ENCODE assay signal across 24 cellular contexts in the genomic region with DNA sequence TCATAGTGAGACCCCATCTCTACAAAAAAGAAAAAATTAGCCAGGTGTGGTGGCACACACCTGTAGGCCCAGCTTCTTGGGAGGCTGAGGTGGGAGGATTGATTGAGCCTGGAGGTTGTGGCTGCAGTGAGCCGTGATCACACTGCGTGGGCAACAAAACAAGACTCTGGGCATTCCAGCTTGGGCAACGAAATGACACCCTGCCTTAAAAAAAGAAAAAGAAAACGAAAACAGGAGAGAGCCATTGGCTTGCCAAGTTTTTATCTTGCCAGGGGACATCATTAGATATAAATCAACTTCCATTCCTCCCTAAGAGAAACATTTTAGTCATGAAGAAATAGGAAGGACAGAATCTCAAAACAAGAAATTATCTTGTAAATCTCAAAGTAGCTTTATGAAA.
"Had no signal": no experiment of that assay in that cellular context is flagged by ENCODE, and none has a peak within 500 bp of the region (broad histone marks: within the 10 kb centered on the region; RNA-seq: fewer than 3 reads in every experiment).

No MANE protein-coding gene starts in this region.

- H3K27ac Mint-ChIP-seq: activated CD8-positive, alpha-beta T cell treated with anti-CD3 and anti-CD28 coated beads, Interleukin-2, amount 10 ng/mL, durations not matched to agents 7 days and 5 days; activated T-helper 17 cell treated with anti-CD3 and anti-CD28 coated beads, Interleukin-2, amount 50 U/mL, for 72 hours; mesothelial cell of epicardium; nephron progenitor cell; stimulated activated naive B cell treated with anti-CD40 and anti-IgM and Interleukin-4, amounts not matched to agents 10 μg/mL and 1 μg/mL and 100 μg/mL, for 72 hours had no signal

- H3K27me3 Mint-ChIP-seq: activated T-helper 17 cell treated with anti-CD3 and anti-CD28 coated beads, Interleukin-2, amount 50 U/mL, for 72 hours; naive B cell; stimulated activated naive B cell treated with anti-CD40 and anti-IgM and Interleukin-4, amounts not matched to agents 10 μg/mL and 1 μg/mL and 100 μg/mL, for 72 hours had no signal

- ATAC-seq: activated CD8-positive, alpha-beta memory T cell treated with anti-CD3 and anti-CD28 coated beads, Interleukin-2, amount 10 ng/mL, durations not matched to agents 7 days and 5 days; activated CD8-positive, alpha-beta T cell treated with anti-CD3 and anti-CD28 coated beads, Interleukin-2, amount 10 ng/mL, durations not matched to agents 7 days and 5 days; activated T-helper 17 cell treated with anti-CD3 and anti-CD28 coated beads, Interleukin-2, amount 50 U/mL, for 72 hours; body of pancreas; heart right ventricle; psoas muscle; stimulated activated naive B cell treated with anti-CD40 and anti-IgM and Interleukin-4, amounts not matched to agents 10 μg/mL and 1 μg/mL and 100 μg/mL, for 72 hours; upper lobe of right lung had no signal

- H3K9me3 Mint-ChIP-seq: activated T-helper 17 cell treated with anti-CD3 and anti-CD28 coated beads, Interleukin-2, amount 50 U/mL, for 72 hours had no signal

- H3K4me3 Mint-ChIP-seq: activated CD8-positive, alpha-beta memory T cell treated with anti-CD3 and anti-CD28 coated beads, Interleukin-2, amount 10 ng/mL, durations not matched to agents 7 days and 5 days; activated CD8-positive, alpha-beta T cell treated with anti-CD3 and anti-CD28 coated beads, Interleukin-2, amount 10 ng/mL, durations not matched to agents 7 days and 5 days; mesothelial cell of epicardium; naive B cell; nephron progenitor cell; stimulated activated naive B cell treated with anti-CD40 and anti-IgM and Interleukin-4, amounts not matched to agents 10 μg/mL and 1 μg/mL and 100 μg/mL, for 72 hours had no signal

- H3K4me3 ChIP-seq: body of pancreas, esophagus muscularis mucosa, heart right ventricle, psoas muscle, smooth muscle cell, stomach, thyroid gland, upper lobe of right lung had no signal

- DNase-seq: activated CD4-positive, CD25-positive, alpha-beta regulatory T cell; activated CD8-positive, alpha-beta memory T cell treated with anti-CD3 and anti-CD28 coated beads, Interleukin-2, amount 10 ng/mL, durations not matched to agents 7 days and 5 days; activated CD8-positive, alpha-beta T cell treated with anti-CD3 and anti-CD28 coated beads, Interleukin-2, amount 10 ng/mL, durations not matched to agents 7 days and 5 days; activated naive CD4-positive, alpha-beta T cell treated with Interleukin-2 at 50 U/mL for 16 hours; aorta; body of pancreas; dermis blood vessel endothelial cell; effector CD4-positive, alpha-beta T cell; foreskin melanocyte; heart right ventricle; naive B cell; nephron progenitor cell; psoas muscle; SK-N-SH; stimulated activated CD4-positive, alpha-beta T cell treated with anti-CD3 and anti-CD28 coated beads, Interleukin-1b, Interleukin-23, amount 100 ng/mL, for 48 hours; stimulated activated CD8-positive, alpha-beta memory T cell treated with anti-CD3 and anti-CD28 coated beads, Interleukin-4, amount 100 ng/mL, for 48 hours; stimulated activated naive B cell treated with anti-CD40 and anti-IgM and Interleukin-4, amounts not matched to agents 10 μg/mL and 1 μg/mL and 100 μg/mL, for 72 hours; stomach; thyroid gland; upper lobe of right lung had no signal

- H3K36me3 Mint-ChIP-seq: activated CD8-positive, alpha-beta memory T cell treated with anti-CD3 and anti-CD28 coated beads, Interleukin-2, amount 10 ng/mL, durations not matched to agents 7 days and 5 days; mesothelial cell of epicardium; naive B cell had no signal
